Comparison of ENCODE assay signal across 7 cellular contexts in the genomic region with DNA sequence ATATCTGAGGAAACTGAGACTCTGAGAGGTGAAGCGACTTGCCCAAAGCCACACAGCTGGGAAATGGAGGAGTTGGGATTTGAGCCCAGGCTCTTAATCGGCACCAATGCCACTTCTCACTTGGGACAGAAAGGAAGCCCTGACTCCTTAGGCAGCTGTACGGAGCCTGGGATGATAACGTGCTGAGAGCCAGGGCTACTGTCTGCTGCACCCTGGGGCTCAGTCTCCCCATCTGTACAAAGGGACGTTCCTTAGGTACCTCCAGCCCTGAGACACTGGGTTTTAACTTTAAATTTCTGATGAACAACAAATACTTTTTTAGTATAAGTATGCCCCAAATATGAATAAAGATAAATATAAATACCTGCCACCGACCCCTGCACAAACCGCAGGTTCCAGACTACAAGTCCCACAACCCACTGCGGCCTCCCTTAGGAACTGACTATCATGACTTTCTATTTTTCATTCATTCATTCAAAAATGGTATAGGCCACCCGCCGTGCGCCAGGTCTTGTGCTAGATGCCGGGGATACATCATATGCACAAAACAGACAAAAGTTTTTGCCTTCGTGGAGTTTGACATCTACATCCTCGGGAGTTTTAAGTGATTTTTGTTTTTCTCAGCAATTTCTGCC. TPM values are rescaled to one million over a fixed set of nuclear protein-coding genes. Genes with fewer than 3 reads are reported as not detected.
A peak's percentile ranks its signal among the peaks of the same experiment; 100 is the strongest.
DNase-seq lines count a peak whose midpoint lies in the region; ATAC-seq, FAIRE-seq and TF ChIP-seq lines count a peak whose summit lies in the region.

No MANE protein-coding gene starts in this region.

- peaks cover 0 to 16% (median 0%) of the 10 kb centered on the region in 3 donors for H3K36me3 ChIP-seq in tibial nerve

- no peaks in the 10 kb centered on the region for H3K9me3 Mint-ChIP-seq in natural killer cell

- H3K4me3 ChIP-seq in tibial nerve: peak overlapping the region; percentile 37 to 75 (median 70)

- peak; percentile 58 for FAIRE-seq in GM12892 (lab: Jason Lieb, UNC)

- H3K4me1 ChIP-seq in tibial nerve: peaks cover 0 to 35% (median 16%) of the 10 kb centered on the region in 4 donors

- H3K36me3 Mint-ChIP-seq in natural killer cell: no peaks in the 10 kb centered on the region

- WGBS in tibial nerve, 2 donors: 10 to 16% methylated on average over 14 of the region's 14 CpGs

- H3K27ac ChIP-seq in epithelial cell of prostate (peak overlapping the region; percentile 80), tibial nerve (peak overlapping the region; percentile 71 to 81 (median 76))

- H3K27ac Mint-ChIP-seq in natural killer cell: peak overlapping the region; percentile 93 to 94

- DNase-seq in GM12892 (ENCODE audit: insufficient read length) (no peak), NCI-H2227 treated with DMSO at 0.1 percent for 48 hours (lab: John Stamatoyannopoulos, UW) (peak; percentile 92), epithelial cell of prostate (ENCODE audit: low read depth, low spot score) (no peak), natural killer cell (no peak), tibial nerve (ENCODE audit: low spot score in 2 of 2) (peak; percentile 51 to 75)
- DNase-seq in activated CD4-positive, alpha-beta T cell treated with anti-CD3 and anti-CD28 coated beads, Interleukin-2, amount 50 U/mL, for 4 hours: peak; percentile 55 to 66

- TF ChIP-seq POLR2A in GM12892 (IDR thresholded peaks at IDR 0.05; ENCODE audit: low read depth, low read length): no peak
- no peak for TF ChIP-seq POLR2A in tibial nerve (IDR thresholded peaks at IDR 0.05)

- H3K4me3 Mint-ChIP-seq in natural killer cell: peak overlapping the region; percentile 95

- TF ChIP-seq EP300 in tibial nerve (IDR thresholded peaks at IDR 0.05): no peak

- H3K27me3 ChIP-seq in tibial nerve: no peaks in the 10 kb centered on the region

- H3K27me3 Mint-ChIP-seq in natural killer cell (ENCODE audit: low read depth in 2 of 2): no peaks in the 10 kb centered on the region

- TF ChIP-seq CTCF in natural killer cell (IDR thresholded peaks at IDR 0.05): no peak
- TF ChIP-seq CTCF in tibial nerve (IDR thresholded peaks at IDR 0.05): no peak

- no peaks in the 10 kb centered on the region for H3K9me3 ChIP-seq in tibial nerve

- H3K4me1 Mint-ChIP-seq in natural killer cell: peaks cover 39 to 68% of the 10 kb centered on the region in 2 donors

- ATAC-seq in HG02938 (IDR thresholded peaks at IDR 0.05; ENCODE audit: unreplicated experiment): peak; percentile 30
- ATAC-seq in natural killer cell: peak; percentile 16 to 35 (median 21)

- intact Hi-C loops in natural killer cell (cut with micrococcal nuclease): loop anchor here (1.0 to 10.0 kb wide), 3 partner anchors 9 to 250 kb away; no protein-coding TSS in a partner anchor

RNA-seq across cellular contexts. Expression of a gene that starts 0.8 kb away (rescaled TPM):
- 18.2 TPM for polyA plus RNA-seq in GM12892 (2012; ENCODE audit: missing spikeins)
- 10 to 100 TPM; 39.6 to 61.4 (median 49.0) TPM for total RNA-seq in natural killer cell
- 10 to 100 TPM; 27.1 to 83.4 (median 38.2) TPM for total RNA-seq in tibial nerve

RNA-seq across cellular contexts. Expression of a gene that starts 6.4 kb away (rescaled TPM):
- 3.2 TPM for polyA plus RNA-seq in GM12892 (2012; ENCODE audit: missing spikeins)
- total RNA-seq in natural killer cell: 10 to 100 TPM; 37.1 to 60.4 (median 51.7) TPM
- 1 to 10 TPM in 3 of 4 donors, under 1 TPM in 1; 0.66 to 4.7 (median 2.4) TPM for total RNA-seq in tibial nerve

RNA-seq across cellular contexts. Expression of a gene that starts 39.5 kb away (rescaled TPM):
- not detected for polyA plus RNA-seq in GM12892 (2012; ENCODE audit: missing spikeins)
- total RNA-seq in natural killer cell (under 1 TPM in 2 of 3 donors, not detected in 1; 0.41 to 0.83 TPM), tibial nerve (not detected)

RNA-seq across cellular contexts. Expression of a gene that starts 49.1 kb away (rescaled TPM):
- polyA plus RNA-seq in GM12892 (2012; ENCODE audit: missing spikeins): 24.1 TPM
- total RNA-seq in natural killer cell (10 to 100 TPM in 1 of 3 donors, 1 to 10 TPM in 2; 3.9 to 10.4 (median 8.4) TPM), tibial nerve (10 to 100 TPM in 2 of 4 donors, 1 to 10 TPM in 2; 3.8 to 22.5 (median 7.8) TPM)

Comparison
In these comparisons a context has a peak if more than half of its experiments do, and no peak if none do; other contexts are left out.
1. DNase-seq: peak in NCI-H2227 treated with DMSO at 0.1 percent for 48 hours (single experiment), activated CD4-positive, alpha-beta T cell treated with anti-CD3 and anti-CD28 coated beads, Interleukin-2, amount 50 U/mL, for 4 hours (2 of 2) and tibial nerve (2 of 2); none in GM12892 (single experiment), epithelial cell of prostate (single experiment) and natural killer cell (single experiment).
2. RNA of a gene that starts 6.4 kb away (total RNA-seq): 37.1 to 60.4 TPM in natural killer cell; 0.66 to 4.7 TPM in tibial nerve; every median in the first group is over 4 times any median in the second.